Comparison of ENCODE assay signal across 27 cellular contexts in genomic region chr12:63764481-63764880, GRCh38.
"Had no signal": no experiment of that assay in that cellular context is flagged by ENCODE, and none has a peak within 500 bp of the region (broad histone marks: within the 10 kb centered on the region; RNA-seq: fewer than 3 reads in every experiment).

No MANE protein-coding gene starts in this region.

- DNase-seq: activated CD4-positive, alpha-beta memory T cell treated with anti-CD3 and anti-CD28 coated beads for 36 hours; activated CD4-positive, alpha-beta T cell treated with anti-CD3 and anti-CD28 coated beads for 4 hours; activated CD4-positive, CD25-positive, alpha-beta regulatory T cell; activated effector memory CD4-positive, alpha-beta T cell treated with Interleukin-2 at 50 U/mL for 16 hours; activated naive CD4-positive, alpha-beta T cell treated with anti-CD3 and anti-CD28 coated beads for 36 hours; activated naive CD8-positive, alpha-beta T cell treated with anti-CD3 and anti-CD28 coated beads, Interleukin-2, amount 10 ng/mL, durations not matched to agents 7 days and 5 days; activated T-cell treated with anti-CD3 and anti-CD28 coated beads, Interleukin-2, amount 50 U/mL, for 72 hours; amniotic stem cell; colonic mucosa; dorsolateral prefrontal cortex; effector memory CD8-positive, alpha-beta T cell; foreskin melanocyte; hippocampal formation; midbrain; natural killer cell; posterior cingulate gyrus; retina; sigmoid colon; stimulated activated CD4-positive, alpha-beta T cell treated with anti-CD3 and anti-CD28 coated beads, Interleukin-15, amount 100 ng/mL, for 24 hours; stimulated activated CD8-positive, alpha-beta memory T cell treated with anti-CD3 and anti-CD28 coated beads, Interleukin-4, amount 100 ng/mL, for 48 hours; stimulated activated naive B cell treated with anti-CD40 and anti-IgM and Interleukin-4, amounts not matched to agents 10 μg/mL and 1 μg/mL and 100 μg/mL, for 72 hours; transverse colon had no signal

- H3K4me3 ChIP-seq: colonic mucosa, dorsolateral prefrontal cortex, sigmoid colon, smooth muscle cell, transverse colon had no signal

- H3K27ac Mint-ChIP-seq: activated CD4-positive, alpha-beta memory T cell treated with anti-CD3 and anti-CD28 coated beads for 36 hours; activated naive CD4-positive, alpha-beta T cell treated with anti-CD3 and anti-CD28 coated beads for 36 hours; activated naive CD8-positive, alpha-beta T cell treated with anti-CD3 and anti-CD28 coated beads, Interleukin-2, amount 10 ng/mL, durations not matched to agents 7 days and 5 days; activated T-cell treated with anti-CD3 and anti-CD28 coated beads, Interleukin-2, amount 50 U/mL, for 72 hours; effector memory CD8-positive, alpha-beta T cell; natural killer cell; stimulated activated naive B cell treated with anti-CD40 and anti-IgM and Interleukin-4, amounts not matched to agents 10 μg/mL and 1 μg/mL and 100 μg/mL, for 72 hours had no signal

- H3K9me3 ChIP-seq: colonic mucosa, sigmoid colon, transverse colon had no signal

- H3K4me3 Mint-ChIP-seq: activated CD4-positive, alpha-beta memory T cell treated with anti-CD3 and anti-CD28 coated beads for 36 hours; activated naive CD4-positive, alpha-beta T cell treated with anti-CD3 and anti-CD28 coated beads for 36 hours; activated naive CD8-positive, alpha-beta T cell treated with anti-CD3 and anti-CD28 coated beads, Interleukin-2, amount 10 ng/mL, durations not matched to agents 7 days and 5 days; activated T-cell treated with anti-CD3 and anti-CD28 coated beads, Interleukin-2, amount 50 U/mL, for 72 hours; effector memory CD8-positive, alpha-beta T cell; natural killer cell; stimulated activated naive B cell treated with anti-CD40 and anti-IgM and Interleukin-4, amounts not matched to agents 10 μg/mL and 1 μg/mL and 100 μg/mL, for 72 hours had no signal

- H3K27me3 ChIP-seq: colonic mucosa, sigmoid colon, transverse colon had no signal

- H3K4me1 ChIP-seq: colonic mucosa, sigmoid colon, transverse colon had no signal

- H3K36me3 ChIP-seq: colonic mucosa, sigmoid colon, transverse colon had no signal

- H3K9me3 Mint-ChIP-seq: activated T-cell treated with anti-CD3 and anti-CD28 coated beads, Interleukin-2, amount 50 U/mL, for 72 hours; effector memory CD8-positive, alpha-beta T cell; natural killer cell had no signal

- H3K36me3 Mint-ChIP-seq: activated CD4-positive, alpha-beta memory T cell treated with anti-CD3 and anti-CD28 coated beads for 36 hours; activated naive CD8-positive, alpha-beta T cell treated with anti-CD3 and anti-CD28 coated beads, Interleukin-2, amount 10 ng/mL, durations not matched to agents 7 days and 5 days; natural killer cell; stimulated activated naive B cell treated with anti-CD40 and anti-IgM and Interleukin-4, amounts not matched to agents 10 μg/mL and 1 μg/mL and 100 μg/mL, for 72 hours had no signal

- H3K4me1 Mint-ChIP-seq: activated naive CD8-positive, alpha-beta T cell treated with anti-CD3 and anti-CD28 coated beads, Interleukin-2, amount 10 ng/mL, durations not matched to agents 7 days and 5 days; natural killer cell; stimulated activated naive B cell treated with anti-CD40 and anti-IgM and Interleukin-4, amounts not matched to agents 10 μg/mL and 1 μg/mL and 100 μg/mL, for 72 hours had no signal

- H3K27ac ChIP-seq: colonic mucosa, dorsolateral prefrontal cortex, sigmoid colon, transverse colon had no signal

- ATAC-seq: activated T-cell treated with anti-CD3 and anti-CD28 coated beads, Interleukin-2, amount 50 U/mL, for 72 hours; effector memory CD8-positive, alpha-beta T cell; esophagus mucosa; natural killer cell; stimulated activated naive B cell treated with anti-CD40 and anti-IgM and Interleukin-4, amounts not matched to agents 10 μg/mL and 1 μg/mL and 100 μg/mL, for 72 hours had no signal

- FAIRE-seq: bronchial epithelial cell, endothelial cell of umbilical vein, urothelium cell line had no signal

- H3K4me2 ChIP-seq: smooth muscle cell had no signal
